1 cellular context compared by ENCODE assay signal in genomic region chr19:58182989-58183821, GRCh38.
TF ChIP-seq lines count a peak whose summit lies in the region.

Gene ZNF274, plus strand, starts transcription at chr19:58183061. Its CDS starts 905 bp downstream, at chr19:58183966.

TF ChIP-seq in GM12878, 131 proteins besides CTCF, POLR2A, EP300 and RAD21 (continued from another document):
- TF ChIP-seq USF2 (IDR thresholded peaks at IDR 0.05; ENCODE audit: borderline replicate concordance, low read depth, low read length) (no peak), LARP7 (IDR thresholded peaks at IDR 0.05) (peak; percentile 85), NFYA (IDR thresholded peaks at IDR 0.05; ENCODE audit: borderline replicate concordance, low read depth, low read length) (no peak), SRF (IDR thresholded peaks at IDR 0.05; ENCODE audit: low read depth in 2 of 2, low read length in 2 of 2) (peak in 1 of 2 experiments; percentile 56; a peak in 1 of 4 replicates), SIX5 (IDR thresholded peaks at IDR 0.05; ENCODE audit: low read depth, low read length, severe bottlenecking) (peak; percentile 82), RAD51 (IDR thresholded peaks at IDR 0.05) (no peak), PAX5 (IDR thresholded peaks at IDR 0.05; ENCODE audit: borderline replicate concordance, low read depth, low read length) (peak; percentile 50; the same call in 1 of the 2 replicates), IKZF1 (conservative IDR thresholded peaks at IDR 0.05) (peak; percentile 95), POU2F2 (IDR thresholded peaks at IDR 0.05; ENCODE audit: borderline replicate concordance, low read depth, low read length) (no peak; the same call in 1 of the 3 replicates), CBX5 (IDR thresholded peaks at IDR 0.05; ENCODE audit: low read depth) (peak; percentile 83; the same call in 1 of the 2 replicates), JUND (IDR thresholded peaks at IDR 0.05; ENCODE audit: low read depth, low read length) (0 out of 2 replicates have a peak, but pooled peaks have one; percentile 4), HSF1 (IDR thresholded peaks at IDR 0.05; ENCODE audit: low read depth, low read length) (no peak), STAT1 (conservative IDR thresholded peaks at IDR 0.05) (0 out of 2 replicates have a peak, but pooled peaks have one; percentile 84), RELB (IDR thresholded peaks at IDR 0.05; ENCODE audit: low read depth) (peak; percentile 58; the same call in 1 of the 2 replicates), CEBPB (IDR thresholded peaks at IDR 0.05; ENCODE audit: borderline replicate concordance in 1 of 2, low read depth in 2 of 2, low read length in 2 of 2) (peak in 1 of 2 experiments; percentile 4; a peak in 1 of 4 replicates), SP1 (IDR thresholded peaks at IDR 0.05; ENCODE audit: low read depth, low read length) (peak; percentile 38), RCOR1 (conservative IDR thresholded peaks at IDR 0.05; ENCODE audit: low read depth, low read length) (0 out of 2 replicates have a peak, but pooled peaks have one; percentile 46), KDM1A (IDR thresholded peaks at IDR 0.05; ENCODE audit: borderline replicate concordance) (no peak), ZNF207 (IDR thresholded peaks at IDR 0.05; ENCODE audit: borderline replicate concordance) (peak; percentile 94), BMI1 (IDR thresholded peaks at IDR 0.05; ENCODE audit: borderline replicate concordance) (no peak)
- TF ChIP-seq, protein P1, sequence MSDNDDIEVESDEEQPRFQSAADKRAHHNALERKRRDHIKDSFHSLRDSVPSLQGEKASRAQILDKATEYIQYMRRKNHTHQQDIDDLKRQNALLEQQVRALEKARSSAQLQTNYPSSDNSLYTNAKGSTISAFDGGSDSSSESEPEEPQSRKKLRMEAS (IDR thresholded peaks at IDR 0.05; ENCODE audit: low read depth, low read length), result peak; percentile 78; the same call in 1 of the 2 replicates
TF ChIP-seq in GM12878: peak in this region for 52.
